ENCODE assay signal across 24 cellular contexts in the genomic region with DNA sequence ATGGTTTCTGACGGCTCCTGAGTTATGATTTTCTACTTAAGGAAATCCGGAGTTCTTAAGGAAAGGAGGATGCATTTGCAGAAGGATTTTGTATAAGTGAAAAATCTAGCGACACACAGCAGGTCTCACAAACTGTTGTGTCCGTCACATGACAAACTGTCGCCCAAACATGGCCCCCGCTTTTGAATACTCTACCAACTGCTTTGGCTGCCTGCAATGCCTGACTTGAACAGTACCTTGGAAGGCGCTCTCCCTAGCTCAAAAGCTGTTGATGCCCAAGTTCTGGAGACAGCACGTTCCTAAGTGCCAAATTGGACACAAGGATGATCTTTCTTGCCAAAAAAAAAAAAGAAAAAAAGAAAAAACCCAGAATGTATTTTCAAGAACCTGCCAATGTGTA.
DNase-seq lines count a peak whose midpoint lies in the region; ATAC-seq and TF ChIP-seq lines count a peak whose summit lies in the region.
"Had no signal": no experiment of that assay in that cellular context is flagged by ENCODE, and none has a peak within 500 bp of the region (broad histone marks: within the 10 kb centered on the region; RNA-seq: fewer than 3 reads in every experiment).

No MANE protein-coding gene starts in this region.

- no peaks in the 10 kb centered on the region for H3K27me3 ChIP-seq in lung (ENCODE audit: control insufficient read depth, insufficient read depth)
- H3K27me3 ChIP-seq: pancreas, right atrium auricular region, SJSA1, upper lobe of left lung had no signal

- no peaks in the 10 kb centered on the region for H3K36me3 ChIP-seq in lung (ENCODE audit: control insufficient read depth in 2 of 2, insufficient read depth in 2 of 2, low read length in 2 of 2)
- H3K36me3 ChIP-seq: gastroesophageal sphincter, pancreas, right atrium auricular region, SJSA1, upper lobe of left lung had no signal

- no peak for TF ChIP-seq CTCF in lung (IDR thresholded peaks at IDR 0.05; ENCODE audit: control extremely low read depth, extremely low read depth)

- WGBS in lung, 2 donors: 85 to 94% methylated on average over 8 of the region's 8 CpGs

- no peak overlapping the region for H3K27ac ChIP-seq in lung (ENCODE audit: low read depth in 1 of 2, low read length in 1 of 2)
- H3K27ac ChIP-seq: gastroesophageal sphincter, pancreas, right atrium auricular region, SJSA1, upper lobe of left lung had no signal

- H3K9me3 ChIP-seq in lung (ENCODE audit: control insufficient read depth in 2 of 2, insufficient read depth in 1 of 2, low read length in 1 of 2): peaks cover 0 to 7% of the 10 kb centered on the region in 2 donors
- H3K9me3 ChIP-seq: pancreas, right atrium auricular region, SJSA1, upper lobe of left lung had no signal

- H3K4me1 ChIP-seq in lung (ENCODE audit: control insufficient read depth in 2 of 2, insufficient read depth in 2 of 2, low read length in 2 of 2): no peaks in the 10 kb centered on the region
- H3K4me1 ChIP-seq: gastroesophageal sphincter, pancreas, right atrium auricular region, SJSA1, upper lobe of left lung had no signal

- no peak for ATAC-seq in lung (ENCODE audit: insufficient read depth, low FRiP score)
- ATAC-seq in stimulated activated naive CD8-positive, alpha-beta T cell treated with anti-CD3 and anti-CD28 coated beads, Interleukin-15, Interleukin-2, amounts not matched to agents 100 U/mL and 50 U/mL, for 24 hours: no peak
- ATAC-seq: natural killer cell, pancreas had no signal

- no peak overlapping the region for H3K4me3 ChIP-seq in lung
- H3K4me3 ChIP-seq: gastroesophageal sphincter, pancreas, right atrium auricular region, SJSA1, upper lobe of left lung had no signal

- DNase-seq in AG20443 (ENCODE audit: low spot score) (peak; percentile 13), HT1080 (ENCODE audit: low read depth) (peak; percentile 6), cerebellar cortex (ENCODE audit: low spot score) (peak; percentile 9), lung (ENCODE audit: low spot score) (peak; percentile 23), GM03348 (ENCODE audit: low spot score) (no peak), NCI-H1417 treated with DMSO at 0.1 percent for 48 hours (lab: John Stamatoyannopoulos, UW) (no peak), GOT3 (lab: John Stamatoyannopoulos, UW) (no peak)
- DNase-seq in stimulated activated naive CD8-positive, alpha-beta T cell treated with anti-CD3 and anti-CD28 coated beads, Interleukin-15, Interleukin-2, amounts not matched to agents 100 U/mL and 50 U/mL, for 24 hours: no peak
- DNase-seq: activated CD4-positive, CD25-positive, alpha-beta regulatory T cell treated with anti-CD3 and anti-CD28 coated beads, Interleukin-2, amount 50 U/mL, for 72 hours; activated effector memory CD4-positive, alpha-beta T cell treated with anti-CD3 and anti-CD28 coated beads, Interleukin-2, amount 50 U/mL, for 16 hours; activated naive CD8-positive, alpha-beta T cell treated with anti-CD3 and anti-CD28 coated beads, Interleukin-2, amount 10 ng/mL, durations not matched to agents 7 days and 5 days; Calu3; central memory CD4-positive, alpha-beta T cell; dermis blood vessel endothelial cell; natural killer cell; NCI-H1048; NCI-H187; pancreas; stimulated activated CD4-positive, alpha-beta T cell treated with anti-CD3 and anti-CD28 coated beads, Interleukin-2, amount 100 ng/mL, for 48 hours; T-helper 1 cell; upper lobe of left lung had no signal

Comparison
In these comparisons a context has a peak if more than half of its experiments do, and no peak if none do; other contexts are left out.
1. DNase-seq: peak in AG20443 (single experiment), HT1080 (single experiment), cerebellar cortex (single experiment) and lung (single experiment); none in GM03348 (single experiment), stimulated activated naive CD8-positive, alpha-beta T cell treated with anti-CD3 and anti-CD28 coated beads, Interleukin-15, Interleukin-2, amounts not matched to agents 100 U/mL and 50 U/mL, for 24 hours (single experiment), NCI-H1417 treated with DMSO at 0.1 percent for 48 hours (single experiment) and GOT3 (single experiment).